8 cellular contexts compared by ENCODE assay signal in genomic region chr15:78709263-78709882, GRCh38.
A peak's percentile ranks its signal among the peaks of the same experiment; 100 is the strongest.
DNase-seq lines count a peak whose midpoint lies in the region; ATAC-seq lines count a peak whose summit lies in the region.

No MANE protein-coding gene starts in this region.

- H2BK15ac ChIP-seq in mesendoderm (replicated peaks; ENCODE audit: low read depth) = no peak overlapping the region

- no peak overlapping the region for H4K5ac ChIP-seq in mesendoderm (ENCODE audit: low read length)

- no peak overlapping the region for H3K4me3 ChIP-seq in mesendoderm (ENCODE audit: low read length)

- H3K9ac ChIP-seq in mesendoderm (ENCODE audit: low read length) = no peak overlapping the region

- no peak overlapping the region for H3K27ac ChIP-seq in mesendoderm (ENCODE audit: low read depth, low read length)

- H3K18ac ChIP-seq in mesendoderm (ENCODE audit: low read length) = no peak overlapping the region

- H2BK120ac ChIP-seq in mesendoderm (ENCODE audit: low read depth, low read length) = no peak overlapping the region

- no peaks in the 10 kb centered on the region for H3K4me1 ChIP-seq in mesendoderm (ENCODE audit: control insufficient read depth, low read depth, low read length)

- H3K4me1 Mint-ChIP-seq in activated CD4-positive, alpha-beta memory T cell treated with anti-CD3 and anti-CD28 coated beads, Interleukin-2, amount 10 ng/mL, durations not matched to agents 7 days and 5 days = peaks cover 19% of the 10 kb centered on the region

- H3K36me3 Mint-ChIP-seq in activated CD4-positive, alpha-beta memory T cell treated with anti-CD3 and anti-CD28 coated beads, Interleukin-2, amount 10 ng/mL, durations not matched to agents 7 days and 5 days (ENCODE audit: low read depth) = no peaks in the 10 kb centered on the region

- no peak overlapping the region for H3K23ac ChIP-seq in mesendoderm (ENCODE audit: low read length)

- POLR2A ChIA-PET in activated CD4-positive, alpha-beta memory T cell treated with anti-CD3 and anti-CD28 coated beads, Interleukin-2, amount 10 ng/mL, durations not matched to agents 7 days and 5 days (lab: Charles Lee) = no interaction called here

- no peak overlapping the region for H2BK5ac ChIP-seq in mesendoderm (ENCODE audit: low read length)

- DNase-seq in DMS53 (lab: John Stamatoyannopoulos, UW) (peak; percentile 81), NCI-H510A treated with DMSO at 0.1 percent for 48 hours (lab: John Stamatoyannopoulos, UW) (peak; percentile 50), ecto neural progenitor cell (ENCODE audit: low spot score) (peak; percentile 88), mesendoderm (peak; percentile 59)
- peak; percentile 72 for DNase-seq in activated CD4-positive, alpha-beta memory T cell treated with anti-CD3 and anti-CD28 coated beads, Interleukin-2, amount 10 ng/mL, durations not matched to agents 7 days and 5 days
- DNase-seq in stimulated activated CD8-positive, alpha-beta memory T cell treated with anti-CD3 and anti-CD28 coated beads, Interleukin-15, amount 100 ng/mL, for 4 hours (ENCODE audit: low read depth in 2 of 2) = peak; percentile 13 to 14

- H3K4ac ChIP-seq in mesendoderm (ENCODE audit: low read depth, low read length) = no peak overlapping the region

- H3K56ac ChIP-seq in mesendoderm (ENCODE audit: low read length) = no peak overlapping the region

- no peak overlapping the region for H3K4me2 ChIP-seq in mesendoderm (ENCODE audit: low read length)

- no peak overlapping the region for H2AK5ac ChIP-seq in mesendoderm (ENCODE audit: low read length)

- H3K27ac Mint-ChIP-seq in activated CD4-positive, alpha-beta memory T cell treated with anti-CD3 and anti-CD28 coated beads, Interleukin-2, amount 10 ng/mL, durations not matched to agents 7 days and 5 days = no peak overlapping the region

- H3K36me3 ChIP-seq in mesendoderm (ENCODE audit: control insufficient read depth, insufficient read depth, low read length) = no peaks in the 10 kb centered on the region

- H3K79me2 ChIP-seq in mesendoderm (ENCODE audit: control insufficient read depth, insufficient read depth, low read length) = no peaks in the 10 kb centered on the region

- peaks cover 32% of the 10 kb centered on the region for H3K27me3 Mint-ChIP-seq in activated CD4-positive, alpha-beta memory T cell treated with anti-CD3 and anti-CD28 coated beads, Interleukin-2, amount 10 ng/mL, durations not matched to agents 7 days and 5 days

- H3K4me3 Mint-ChIP-seq in activated CD4-positive, alpha-beta memory T cell treated with anti-CD3 and anti-CD28 coated beads, Interleukin-2, amount 10 ng/mL, durations not matched to agents 7 days and 5 days = no peak overlapping the region

- no peaks in the 10 kb centered on the region for H3K9me3 Mint-ChIP-seq in activated CD4-positive, alpha-beta memory T cell treated with anti-CD3 and anti-CD28 coated beads, Interleukin-2, amount 10 ng/mL, durations not matched to agents 7 days and 5 days

- CTCF ChIA-PET in activated CD4-positive, alpha-beta memory T cell treated with anti-CD3 and anti-CD28 coated beads, Interleukin-2, amount 10 ng/mL, durations not matched to agents 7 days and 5 days (lab: Charles Lee) = interaction anchor here (0.6 to 4.2 kb wide), 9 partner anchors 24 to 287 kb away, joined by 3 to 27 read pairs (median 6); partner anchors contain the start of gene CHRNA3

- H3K79me1 ChIP-seq in mesendoderm (ENCODE audit: low read length) = no peaks in the 10 kb centered on the region

- ATAC-seq in HG02798 (IDR thresholded peaks at IDR 0.05; ENCODE audit: poor library complexity, unreplicated experiment) = peak; percentile 67
- no peak for ATAC-seq in GM19324 (IDR thresholded peaks at IDR 0.05; ENCODE audit: low FRiP score, unreplicated experiment)

- no peak overlapping the region for H4K8ac ChIP-seq in mesendoderm (ENCODE audit: low read depth, low read length)

- H3K27me3 ChIP-seq in mesendoderm (ENCODE audit: insufficient read depth, low read length, poor library complexity) = no peaks in the 10 kb centered on the region

- WGBS in mesendoderm (ENCODE audit: extremely low coverage, insufficient coverage, low lambda C conversion rate) = no CpG with 5 or more reads among the region's 21 CpGs

Comparison
In these comparisons a context has a peak if more than half of its experiments do, and no peak if none do; other contexts are left out.
1. DNase-seq: peak in every context shown above with its lines; median percentile 88 in ecto neural progenitor cell; 81 in DMS53; 72 in activated CD4-positive, alpha-beta memory T cell treated with anti-CD3 and anti-CD28 coated beads, Interleukin-2, amount 10 ng/mL, durations not matched to agents 7 days and 5 days; 59 in mesendoderm; 50 in NCI-H510A treated with DMSO at 0.1 percent for 48 hours; 14 in stimulated activated CD8-positive, alpha-beta memory T cell treated with anti-CD3 and anti-CD28 coated beads, Interleukin-15, amount 100 ng/mL, for 4 hours.